ENCODE assay signal across 27 cellular contexts in the genomic region with DNA sequence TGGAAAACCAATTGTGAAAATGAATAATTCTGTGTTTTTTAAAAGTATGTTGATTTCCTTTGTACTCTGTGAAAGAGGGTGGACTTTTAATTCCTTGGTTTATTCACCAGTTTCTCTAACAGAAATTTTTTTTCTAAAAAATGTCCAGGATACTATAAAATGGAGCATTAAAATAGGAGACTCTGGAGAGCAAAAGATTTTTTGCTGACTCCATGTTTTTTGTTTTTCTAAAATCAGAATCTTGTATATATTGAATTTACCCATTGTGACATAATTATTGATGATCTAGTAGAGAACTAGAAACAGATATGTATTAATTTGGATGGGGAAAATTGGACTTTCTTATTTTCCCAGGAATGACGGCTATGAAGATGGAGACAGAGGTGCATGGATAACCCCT. TPM values are rescaled to one million over a fixed set of nuclear protein-coding genes. Genes with fewer than 3 reads are reported as not detected.
"Had no signal": no experiment of that assay in that cellular context is flagged by ENCODE, and none has a peak within 500 bp of the region (broad histone marks: within the 10 kb centered on the region; RNA-seq: fewer than 3 reads in every experiment).

No MANE protein-coding gene starts in this region.

- H3K4me2 ChIP-seq: neural progenitor cell, smooth muscle cell had no signal

- H3K9ac ChIP-seq: neural progenitor cell, parathyroid adenoma had no signal

- H3K4me3 ChIP-seq: neural progenitor cell, ovary, psoas muscle, skin epidermis, smooth muscle cell, spleen, suprapubic skin, testis, tibial artery, transverse colon, upper lobe of right lung, uterus had no signal

- DNase-seq: natural killer cell; occipital lobe; ovary; posterior cingulate gyrus; psoas muscle; right cardiac atrium; spleen; stimulated activated CD4-positive, alpha-beta T cell treated with anti-CD3 and anti-CD28 coated beads, Interleukin-12 subunit alpha, Interleukin-12 subunit beta, amount 100 ng/mL, for 4 hours; stimulated activated CD4-positive, alpha-beta T cell treated with anti-CD3 and anti-CD28 coated beads, Interleukin-1b, Interleukin-23, amount 100 ng/mL, for 48 hours; stimulated activated CD4-positive, alpha-beta T cell treated with anti-CD3 and anti-CD28 coated beads, Interleukin-4, amount 100 ng/mL, for 1 hour; stimulated activated CD4-positive, alpha-beta T cell treated with anti-CD3 and anti-CD28 coated beads, Interleukin-4, amount 100 ng/mL, for 4 hours; stimulated activated CD8-positive, alpha-beta memory T cell treated with anti-CD3 and anti-CD28 coated beads, Interleukin-4, amount 100 ng/mL, for 48 hours; stimulated activated naive CD4-positive, alpha-beta T cell; stimulated activated naive CD8-positive, alpha-beta T cell treated with anti-CD3 and anti-CD28 coated beads, Interleukin-15, amount 100 ng/mL, for 72 hours; stimulated activated naive CD8-positive, alpha-beta T cell treated with anti-CD3 and anti-CD28 coated beads, Interleukin-15, Interleukin-2, amounts not matched to agents 100 U/mL and 50 U/mL, for 24 hours; substantia nigra; testis; tibial artery; transverse colon; upper lobe of right lung; uterus had no signal

- H3K9me3 ChIP-seq: ovary, psoas muscle, spleen, suprapubic skin, testis, tibial artery, transverse colon, upper lobe of right lung, uterus had no signal

- ATAC-seq: natural killer cell; psoas muscle; right cardiac atrium; stimulated activated memory B cell treated with anti-CD40 and anti-IgM and Interleukin-4, amounts not matched to agents 10 μg/mL and 1 μg/mL and 100 μg/mL, for 72 hours; stimulated activated naive CD8-positive, alpha-beta T cell treated with anti-CD3 and anti-CD28 coated beads, Interleukin-15, amount 100 ng/mL, for 72 hours; stimulated activated naive CD8-positive, alpha-beta T cell treated with anti-CD3 and anti-CD28 coated beads, Interleukin-15, Interleukin-2, amounts not matched to agents 100 U/mL and 50 U/mL, for 24 hours; upper lobe of right lung had no signal

- H3K36me3 ChIP-seq: neural progenitor cell, ovary, spleen, suprapubic skin, tibial artery, transverse colon, upper lobe of right lung, uterus had no signal

- H3K27ac ChIP-seq: neural progenitor cell, ovary, parathyroid adenoma, psoas muscle, skin epidermis, spleen, suprapubic skin, testis, tibial artery, transverse colon, upper lobe of right lung had no signal

- H3K4me1 ChIP-seq: neural progenitor cell, parathyroid adenoma, psoas muscle, spleen, testis, transverse colon, upper lobe of right lung, uterus had no signal

- H2AFZ ChIP-seq: neural progenitor cell, parathyroid adenoma had no signal

- H3K27me3 ChIP-seq: neural progenitor cell, ovary, spleen, suprapubic skin, testis, tibial artery, transverse colon, upper lobe of right lung, uterus had no signal

- H3K79me2 ChIP-seq: parathyroid adenoma had no signal

RNA-seq across cellular contexts. Expression of a gene that starts 23.2 kb away (rescaled TPM):
- total RNA-seq: natural killer cell had no signal
